Comparison of ENCODE assay signal across 8 cellular contexts in the genomic region with DNA sequence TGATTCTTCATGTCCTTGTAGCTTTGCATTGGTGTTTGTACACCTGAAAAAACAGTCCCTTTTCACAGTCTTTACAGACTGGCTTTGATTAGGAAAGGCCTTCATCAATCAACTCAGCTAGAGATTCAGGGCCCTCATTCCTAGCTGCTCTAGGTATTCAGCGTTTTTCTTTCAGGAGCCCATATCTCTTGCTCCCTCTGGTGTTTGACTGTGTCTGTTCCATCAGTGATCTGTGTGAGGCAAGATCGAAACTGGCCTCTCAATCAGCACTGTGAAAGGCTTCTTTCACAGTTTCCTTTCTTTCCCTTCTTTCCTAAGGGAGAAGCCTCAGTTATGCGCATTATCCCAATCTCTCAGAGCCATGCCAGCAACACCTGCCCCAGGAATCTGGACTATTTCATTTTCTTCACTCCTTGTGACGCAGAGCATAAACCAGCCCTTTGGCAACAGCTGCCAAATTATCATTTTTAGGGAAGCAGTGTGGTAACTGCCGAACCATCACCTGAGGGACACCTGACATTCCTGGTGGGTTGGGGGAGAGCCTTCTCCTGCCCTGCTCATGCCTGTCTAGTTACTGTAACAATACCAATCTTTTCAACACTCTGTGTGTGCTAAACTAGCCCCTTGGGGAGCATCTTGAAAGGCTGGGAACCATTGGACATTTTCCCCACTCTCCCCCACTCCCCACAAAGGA.
DNase-seq lines count a peak whose midpoint lies in the region; TF ChIP-seq lines count a peak whose summit lies in the region.

No MANE protein-coding gene starts in this region.

- H4K20me1 ChIP-seq in MM.1S (ENCODE audit: insufficient read depth, low read length), result no peaks in the 10 kb centered on the region

- no peaks in the 10 kb centered on the region for H3K79me2 ChIP-seq in MM.1S (ENCODE audit: low read length)

- H3K4me2 ChIP-seq in MM.1S (ENCODE audit: low read depth, low read length), result peak overlapping the region; percentile 67

- peaks cover 30% of the 10 kb centered on the region for H3K4me1 Mint-ChIP-seq in chondrocyte (ENCODE audit: low read depth)

- H2AFZ ChIP-seq in MM.1S (ENCODE audit: low read length), result peak overlapping the region; percentile 66

- H3F3A ChIP-seq in MM.1S (ENCODE audit: insufficient read depth, low read length), result no peaks in the 10 kb centered on the region

- H3K4me3 ChIP-seq in cardiac muscle cell, result no peak overlapping the region
- peak overlapping the region; percentile 37 for H3K4me3 ChIP-seq in MM.1S (ENCODE audit: low read length)
- H3K4me3 ChIP-seq in transverse colon, result no peak overlapping the region

- TF ChIP-seq POLR2A in transverse colon (IDR thresholded peaks at IDR 0.05), result no peak

- H3K9me3 Mint-ChIP-seq in chondrocyte (ENCODE audit: low read depth), result no peaks in the 10 kb centered on the region

- peak; percentile 80 for TF ChIP-seq CTCF in cardiac muscle cell (IDR thresholded peaks at IDR 0.05; ENCODE audit: low read depth, low read length)
- peak; percentile 96 for TF ChIP-seq CTCF in MM.1S (IDR thresholded peaks at IDR 0.05; ENCODE audit: low read length)
- peak; percentile 79 for TF ChIP-seq CTCF in chondrocyte (IDR thresholded peaks at IDR 0.05)
- peak; percentile 51 to 76 (median 59) for TF ChIP-seq CTCF in transverse colon (IDR thresholded peaks at IDR 0.05)

- no peaks in the 10 kb centered on the region for H3K27me3 Mint-ChIP-seq in chondrocyte (ENCODE audit: low read depth)

- H3K27me3 ChIP-seq in cardiac muscle cell, result no peaks in the 10 kb centered on the region
- no peaks in the 10 kb centered on the region for H3K27me3 ChIP-seq in MM.1S (replicated peaks; ENCODE audit: insufficient read depth, low read length)
- no peaks in the 10 kb centered on the region for H3K27me3 ChIP-seq in transverse colon

- WGBS in transverse colon (ENCODE audit: low coverage in 1 of 2), 2 donors, result 45 to 46% methylated on average over 4 to 5 of the region's 5 CpGs

- H3K9me3 ChIP-seq in cardiac muscle cell (ENCODE audit: low read depth) (no peaks in the 10 kb centered on the region), MM.1S (replicated peaks; ENCODE audit: insufficient read depth, low read length) (no peaks in the 10 kb centered on the region), transverse colon (no peaks in the 10 kb centered on the region)

- no peaks in the 10 kb centered on the region for H3K9me2 ChIP-seq in MM.1S (replicated peaks; ENCODE audit: insufficient read depth, low read length)

- H3K36me3 Mint-ChIP-seq in chondrocyte (ENCODE audit: low read depth), result no peaks in the 10 kb centered on the region

- H3K9ac ChIP-seq in MM.1S (ENCODE audit: low read length), result peak overlapping the region; percentile 42

- intact Hi-C loops in cardiac septum (cut with DNase I), result loop anchor here (2.0 to 5.0 kb wide), 3 partner anchors 76 to 559 kb away; partner anchors contain the start of gene CCDC71L
- intact Hi-C loops in transverse colon (cut with DNase I; ENCODE audit: low total_unique reads), result loop anchor here (10.0 kb wide), 1 partner anchor 62 kb away; no protein-coding TSS in a partner anchor

- CTCF ChIA-PET in HEK293T (lab: Yijun Ruan, JAX), result interaction anchor here (0.7 to 2.2 kb wide), 2 partner anchors 149 to 194 kb away, joined by 3 to 10 read pairs; no protein-coding TSS in a partner anchor

- POLR2A ChIA-PET in HEK293T (lab: Yijun Ruan, JAX), result interaction anchor here (0.8 kb wide), 1 partner anchor 76 kb away, joined by 3 read pairs; the partner anchor contains the start of gene CCDC71L

- no peak overlapping the region for H3K27ac Mint-ChIP-seq in chondrocyte (ENCODE audit: unreplicated experiment)

- H3K4me1 ChIP-seq in cardiac muscle cell (ENCODE audit: low read depth) (no peaks in the 10 kb centered on the region), MM.1S (ENCODE audit: low read length) (peaks cover 11% of the 10 kb centered on the region; the same call in 1 of the 2 replicates), transverse colon (peaks cover 0 to 4% (median 2%) of the 10 kb centered on the region in 4 donors)

- H3K27ac ChIP-seq in cardiac muscle cell (no peak overlapping the region), MM.1S (ENCODE audit: low read length) (peak overlapping the region; percentile 48; the same call in 1 of the 2 replicates), transverse colon (peak overlapping the region in 1 of 4 donors; percentile 29)

- H3K4me3 Mint-ChIP-seq in chondrocyte (ENCODE audit: unreplicated experiment), result no peak overlapping the region

- in situ Hi-C loops in transverse colon (cut with MboI; ENCODE audit: low pct_ligation_motif_present in 1 of 4, low pct_unique_long_range_greater_than_20kb in 1 of 4, low sequenced_read_pairs in 3 of 4), result loop anchor here (5.0 to 25.0 kb wide), 6 partner anchors 79 to 549 kb away; no protein-coding TSS in a partner anchor

- no peaks in the 10 kb centered on the region for H3K36me3 ChIP-seq in cardiac muscle cell
- no peaks in the 10 kb centered on the region for H3K36me3 ChIP-seq in MM.1S (replicated peaks; ENCODE audit: insufficient read depth, low read length)
- no peaks in the 10 kb centered on the region for H3K36me3 ChIP-seq in transverse colon

- peak; percentile 23 to 92 for DNase-seq in cardiac muscle cell (ENCODE audit: low read depth in 1 of 2, low spot score in 1 of 2)
- DNase-seq in cardiac septum (ENCODE audit: low spot score), result no peak
- peak; percentile 42 for DNase-seq in HEK293T (ENCODE audit: extremely low spot score)
- DNase-seq in MM.1S, result peak; percentile 92
- DNase-seq in T-helper 22 cell (ENCODE audit: low read depth), result peak; percentile 8
- DNase-seq in chondrocyte (ENCODE audit: low spot score), result no peak
- DNase-seq in lung microvascular endothelial cell (ENCODE audit: low read depth in 2 of 2), result peak; percentile 88 to 89
- peak; percentile 27 for DNase-seq in transverse colon

- no peak for TF ChIP-seq EP300 in transverse colon (IDR thresholded peaks at IDR 0.05; ENCODE audit: low read depth)

TF ChIP-seq in HEK293T, 16 proteins besides CTCF, POLR2A, EP300 and RAD21:
- TF ChIP-seq ELF4 (IDR thresholded peaks at IDR 0.05) (no peak), FOXM1 (IDR thresholded peaks at IDR 0.05; ENCODE audit: borderline replicate concordance) (no peak), PKNOX1 (IDR thresholded peaks at IDR 0.05) (no peak), SUZ12 (IDR thresholded peaks at IDR 0.05) (no peak), TARDBP (IDR thresholded peaks at IDR 0.05) (no peak), FOXK2 (IDR thresholded peaks at IDR 0.05) (no peak), ZNF384 (IDR thresholded peaks at IDR 0.05) (no peak), FOXA1 (IDR thresholded peaks at IDR 0.05) (no peak), LEF1 (IDR thresholded peaks at IDR 0.05; ENCODE audit: borderline replicate concordance) (no peak), HDGF (IDR thresholded peaks at IDR 0.05; ENCODE audit: borderline replicate concordance) (no peak), BHLHE40 (IDR thresholded peaks at IDR 0.05; ENCODE audit: borderline replicate concordance) (no peak), NFRKB (IDR thresholded peaks at IDR 0.05) (no peak), ARNT (IDR thresholded peaks at IDR 0.05) (no peak), L3MBTL2 (conservative IDR thresholded peaks at IDR 0.05) (no peak), CTBP1 (IDR thresholded peaks at IDR 0.05; ENCODE audit: borderline replicate concordance) (no peak), SP1 (IDR thresholded peaks at IDR 0.05) (no peak)

Comparison
In these comparisons a context has a peak if more than half of its experiments do, and no peak if none do; other contexts are left out.
1. DNase-seq: peak in cardiac muscle cell (2 of 2), HEK293T (single experiment), MM.1S (single experiment), T-helper 22 cell (single experiment), lung microvascular endothelial cell (2 of 2) and transverse colon (single experiment); none in cardiac septum (single experiment) and chondrocyte (single experiment).
2. Peak in every context shown above with its lines, with median percentiles within 50 percentile points of each other: CTCF ChIP-seq.